9 cellular contexts compared by ENCODE assay signal in genomic region chr6:50780382-50780781, GRCh38. TPM values are rescaled to one million over a fixed set of nuclear protein-coding genes. Genes with fewer than 3 reads are reported as not detected.
"Had no signal": no experiment of that assay in that cellular context is flagged by ENCODE, and none has a peak within 500 bp of the region (broad histone marks: within the 10 kb centered on the region; RNA-seq: fewer than 3 reads in every experiment).

No MANE protein-coding gene starts in this region.

- ATAC-seq: GM12878 had no signal

- DNase-seq: GDM1, GF-D8 had no signal

- FAIRE-seq: G401.6, GM12878, GM12891, GM12892, GM18507, GM19239 had no signal

- H3K4me3 ChIP-seq: GM12878 had no signal

RNA-seq across cellular contexts. Expression of gene TFAP2B, which starts 38.3 kb away (rescaled TPM):
- total RNA-seq: G401 had no signal
